12 cellular contexts compared by ENCODE assay signal in the genomic region with DNA sequence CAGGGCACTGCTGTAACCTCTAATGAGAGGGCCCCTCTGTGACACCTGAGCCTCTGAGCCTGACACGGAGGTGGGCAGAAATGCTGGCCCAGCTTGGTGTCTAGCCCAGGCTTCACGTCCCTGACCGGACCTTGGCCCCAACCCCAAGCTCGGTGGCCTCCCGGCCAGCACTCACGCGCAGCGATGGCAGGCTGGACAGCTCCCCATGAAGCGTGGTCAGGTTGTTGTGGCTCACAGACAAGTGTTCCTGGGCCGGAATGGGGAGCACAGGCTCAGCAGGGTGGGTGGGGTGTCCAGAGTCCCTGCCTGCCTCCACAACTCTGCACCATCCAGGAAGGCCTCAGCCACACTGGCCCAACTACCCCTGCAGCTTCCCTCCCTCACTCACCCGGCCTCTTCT. TPM values are rescaled to one million over a fixed set of nuclear protein-coding genes. Genes with fewer than 3 reads are reported as not detected.
A peak's percentile ranks its signal among the peaks of the same experiment; 100 is the strongest.
DNase-seq lines count a peak whose midpoint lies in the region; ATAC-seq and TF ChIP-seq lines count a peak whose summit lies in the region.
"Had no signal": no experiment of that assay in that cellular context is flagged by ENCODE, and none has a peak within 500 bp of the region (broad histone marks: within the 10 kb centered on the region; RNA-seq: fewer than 3 reads in every experiment).

No MANE protein-coding gene starts in this region.

- H2BK5ac ChIP-seq in neuronal stem cell (ENCODE audit: low read length): no peak overlapping the region

- H3K79me2 ChIP-seq in Loucy (ENCODE audit: insufficient read depth, low read length) (peaks cover 32% of the 10 kb centered on the region), mammary epithelial cell (ENCODE audit: insufficient read depth, low read length) (peaks cover 64% of the 10 kb centered on the region)

- no peak for TF ChIP-seq POLR2A in gastroesophageal sphincter (IDR thresholded peaks at IDR 0.05)

- in situ Hi-C loops in mammary epithelial cell (cut with MboI; ENCODE audit: low sequenced_read_pairs in 2 of 2): no loop called here

- H4K20me1 ChIP-seq in Loucy (ENCODE audit: insufficient read depth, low read length, poor library complexity, severe bottlenecking): peaks cover 25% of the 10 kb centered on the region
- H4K20me1 ChIP-seq in mammary epithelial cell (ENCODE audit: insufficient read depth, low read length): no peaks in the 10 kb centered on the region

- H3K36me3 Mint-ChIP-seq in CD4-positive, CD25-positive, alpha-beta regulatory T cell: no peaks in the 10 kb centered on the region

- WGBS in mammary epithelial cell (ENCODE audit: low coverage, missing lambda C conversion rate): 71% methylated on average over 7 of the region's 11 CpGs
- WGBS in neuronal stem cell (ENCODE audit: extremely low coverage in 2 of 2, insufficient read length in 2 of 2, insufficient replicate concordance in 1 of 2), 2 donors: no CpG with 5 or more reads among the region's 11 CpGs
- 60 to 63% methylated on average over 1 to 2 of the region's 11 CpGs for WGBS in gastroesophageal sphincter (ENCODE audit: low coverage in 1 of 2), 2 donors

- BruUV-seq in mammary epithelial cell (replicated peaks; lab: Mats Ljungman, UMichigan): no TSS peak

- peaks cover 41% of the 10 kb centered on the region for H3K4me1 ChIP-seq in CD4-positive, CD25-positive, alpha-beta regulatory T cell (ENCODE audit: control insufficient read depth, insufficient read depth, low read length, poor library complexity, severe bottlenecking)
- H3K4me1 ChIP-seq in Loucy (ENCODE audit: insufficient read depth, low read length, poor library complexity, severe bottlenecking): peaks cover 19% of the 10 kb centered on the region
- H3K4me1 ChIP-seq in mammary epithelial cell (ENCODE audit: insufficient read depth, low read length): peaks cover 29% of the 10 kb centered on the region
- peaks cover 9 to 16% of the 10 kb centered on the region in 2 donors for H3K4me1 ChIP-seq in neuronal stem cell (ENCODE audit: control insufficient read depth in 2 of 2, insufficient read depth in 1 of 2, low read depth in 1 of 2, low read length in 2 of 2)
- H3K4me1 ChIP-seq in gastroesophageal sphincter: peaks cover 0 to 44% (median 22%) of the 10 kb centered on the region in 3 donors

- H3K4ac ChIP-seq in neuronal stem cell (ENCODE audit: low read length): no peak overlapping the region

- no peak overlapping the region for H3K18ac ChIP-seq in neuronal stem cell (ENCODE audit: low read length)

- H3F3A ChIP-seq in Loucy (ENCODE audit: low read depth): no peaks in the 10 kb centered on the region

- H2BK12ac ChIP-seq in neuronal stem cell (ENCODE audit: low read length): no peak overlapping the region

- peaks cover 0 to 40% (median 20%) of the 10 kb centered on the region in 4 donors for H3K4me1 Mint-ChIP-seq in CD4-positive, CD25-positive, alpha-beta regulatory T cell

- no peak overlapping the region for H3K4me3 ChIP-seq in CD4-positive, CD25-positive, alpha-beta regulatory T cell (ENCODE audit: low read depth, low read length)
- H3K4me3 ChIP-seq in Loucy (ENCODE audit: low read length, poor library complexity, severe bottlenecking): peak overlapping the region; percentile 76
- peak overlapping the region in 1 of 3 experiments; percentile 76 for H3K4me3 ChIP-seq in mammary epithelial cell (replicated peaks in 1 of 3; ENCODE audit: insufficient read depth in 1 of 3, low read depth in 2 of 3, low read length in 3 of 3)
- peak overlapping the region in 1 of 2 donors; percentile 37 for H3K4me3 ChIP-seq in neuronal stem cell (ENCODE audit: low read length in 2 of 2)
- H3K4me3 ChIP-seq in gastroesophageal sphincter: peak overlapping the region in 1 of 2 donors; percentile 98
- H3K4me3 ChIP-seq: adrenal gland had no signal

- H3K9me3 Mint-ChIP-seq in CD4-positive, CD25-positive, alpha-beta regulatory T cell: no peaks in the 10 kb centered on the region
- H3K9me3 Mint-ChIP-seq: naive thymus-derived CD8-positive, alpha-beta T cell had no signal

- H3K9ac ChIP-seq in Loucy (ENCODE audit: low read depth, low read length, poor library complexity, severe bottlenecking) (peak overlapping the region; percentile 84), mammary epithelial cell (ENCODE audit: insufficient read depth, low read length) (peak overlapping the region; percentile 53), neuronal stem cell (ENCODE audit: low read depth, low read length, poor library complexity) (no peak overlapping the region)

- no peak overlapping the region for H4K8ac ChIP-seq in neuronal stem cell (ENCODE audit: low read depth, low read length)

- peak overlapping the region; percentile 71 for H3K14ac ChIP-seq in neuronal stem cell (ENCODE audit: low read length)

- no peaks in the 10 kb centered on the region for H3K27me3 ChIP-seq in CD4-positive, CD25-positive, alpha-beta regulatory T cell (ENCODE audit: control insufficient read depth, insufficient read depth, low read length)
- H3K27me3 ChIP-seq in Loucy (ENCODE audit: insufficient read depth, low read length, poor library complexity, severe bottlenecking): no peaks in the 10 kb centered on the region
- H3K27me3 ChIP-seq in mammary epithelial cell (ENCODE audit: insufficient read depth, low read length): no peaks in the 10 kb centered on the region
- no peaks in the 10 kb centered on the region for H3K27me3 ChIP-seq in neuronal stem cell (ENCODE audit: control insufficient read depth in 3 of 3, insufficient read depth in 3 of 3, low read depth in 1 of 3, low read length in 3 of 3)
- no peaks in the 10 kb centered on the region for H3K27me3 ChIP-seq in gastroesophageal sphincter
- H3K27me3 ChIP-seq: adrenal gland, Peyer's patch had no signal

- peak overlapping the region; percentile 64 for H3K27ac ChIP-seq in CD4-positive, CD25-positive, alpha-beta regulatory T cell (ENCODE audit: insufficient read depth, low read length, poor library complexity, severe bottlenecking)
- H3K27ac ChIP-seq in mammary epithelial cell (ENCODE audit: insufficient read depth, low read depth, low read length) (no peak overlapping the region), neuronal stem cell (replicated peaks; ENCODE audit: low read length) (no peak overlapping the region), gastroesophageal sphincter (peak overlapping the region in 1 of 4 donors; percentile 94)

- no peak overlapping the region for H2AFZ ChIP-seq in Loucy (ENCODE audit: low read length)
- H2AFZ ChIP-seq in mammary epithelial cell (ENCODE audit: low read depth, low read length): no peak overlapping the region
- H2AFZ ChIP-seq in neuronal stem cell (ENCODE audit: low read length): no peak overlapping the region

- H3K36me3 ChIP-seq in CD4-positive, CD25-positive, alpha-beta regulatory T cell (ENCODE audit: control insufficient read depth, insufficient read depth, low read length): peaks cover 46% of the 10 kb centered on the region
- peaks cover 33% of the 10 kb centered on the region; the same call in 1 of the 2 replicates for H3K36me3 ChIP-seq in Loucy (ENCODE audit: insufficient read depth, low read length)
- H3K36me3 ChIP-seq in mammary epithelial cell (ENCODE audit: insufficient read depth, low read length): peaks cover 23% of the 10 kb centered on the region
- peaks cover 46 to 54% of the 10 kb centered on the region in 2 donors for H3K36me3 ChIP-seq in neuronal stem cell (replicated peaks in 1 of 2; ENCODE audit: control insufficient read depth in 2 of 2, insufficient read depth in 2 of 2, low read length in 2 of 2)
- peaks cover 0 to 55% of the 10 kb centered on the region in 2 donors for H3K36me3 ChIP-seq in gastroesophageal sphincter

- H2AK5ac ChIP-seq in neuronal stem cell (ENCODE audit: low read depth, low read length): no peak overlapping the region

- no peak for TF ChIP-seq EP300 in gastroesophageal sphincter (IDR thresholded peaks at IDR 0.05)

- peak overlapping the region; percentile 69 to 95 (median 72) for H3K4me3 Mint-ChIP-seq in CD4-positive, CD25-positive, alpha-beta regulatory T cell

- dilution Hi-C loops in mammary epithelial cell (cut with HindIII; ENCODE audit: low sequenced_read_pairs): no loop called here

- no peak for DNase-seq in CD4-positive, CD25-positive, alpha-beta regulatory T cell
- no peak for DNase-seq in mammary epithelial cell
- DNase-seq in neuronal stem cell (ENCODE audit: low spot score): no peak
- no peak for DNase-seq in foreskin melanocyte
- DNase-seq: islet precursor cell; naive thymus-derived CD8-positive, alpha-beta T cell; Peyer's patch had no signal

- peak overlapping the region; percentile 80 for H3K4me2 ChIP-seq in Loucy (ENCODE audit: low read depth, low read length, poor library complexity, severe bottlenecking)
- peak overlapping the region; percentile 94 for H3K4me2 ChIP-seq in mammary epithelial cell (ENCODE audit: insufficient read depth, low read depth, low read length)
- peak overlapping the region; percentile 11 for H3K4me2 ChIP-seq in neuronal stem cell (ENCODE audit: insufficient read depth, low read length, poor library complexity, severe bottlenecking)

- peaks cover 21% of the 10 kb centered on the region for H3K79me1 ChIP-seq in neuronal stem cell (ENCODE audit: low read depth, low read length)

- no peak overlapping the region for H2BK120ac ChIP-seq in neuronal stem cell (ENCODE audit: low read depth, low read length)

- H3K9me3 ChIP-seq in CD4-positive, CD25-positive, alpha-beta regulatory T cell (ENCODE audit: control insufficient read depth in 2 of 2, low read length in 2 of 2): no peaks in the 10 kb centered on the region
- H3K9me3 ChIP-seq in Loucy (ENCODE audit: insufficient read depth, low read depth, low read length) (no peaks in the 10 kb centered on the region), mammary epithelial cell (replicated peaks; ENCODE audit: insufficient read depth, low read length) (no peaks in the 10 kb centered on the region), neuronal stem cell (replicated peaks in 1 of 2; ENCODE audit: control insufficient read depth in 2 of 2, insufficient read depth in 1 of 2, low read depth in 1 of 2, low read length in 2 of 2) (no peaks in the 10 kb centered on the region), gastroesophageal sphincter (no peaks in the 10 kb centered on the region)
- H3K9me3 ChIP-seq: adrenal gland, Peyer's patch had no signal

- H2BK15ac ChIP-seq in neuronal stem cell (ENCODE audit: low read length): no peak overlapping the region

- H3K9me2 ChIP-seq in Loucy (replicated peaks; ENCODE audit: low read depth, low read length): no peaks in the 10 kb centered on the region

- no peak for ATAC-seq in CD4-positive, CD25-positive, alpha-beta regulatory T cell (ENCODE audit: low read depth in 2 of 2)
- ATAC-seq in GM18498 (IDR thresholded peaks at IDR 0.05; ENCODE audit: unreplicated experiment) (no peak), gastroesophageal sphincter (no peak), GM18861 (IDR thresholded peaks at IDR 0.05; ENCODE audit: unreplicated experiment) (no peak)
- ATAC-seq: naive thymus-derived CD8-positive, alpha-beta T cell had no signal

- no peak overlapping the region for H4K91ac ChIP-seq in neuronal stem cell (ENCODE audit: low read depth, low read length, poor library complexity)

- no peaks in the 10 kb centered on the region for H3K27me3 Mint-ChIP-seq in CD4-positive, CD25-positive, alpha-beta regulatory T cell
- H3K27me3 Mint-ChIP-seq: naive thymus-derived CD8-positive, alpha-beta T cell had no signal

- TF ChIP-seq CTCF in Loucy (conservative IDR thresholded peaks at IDR 0.05; ENCODE audit: low read length): no peak
- TF ChIP-seq CTCF in mammary epithelial cell (conservative IDR thresholded peaks at IDR 0.05 in 1 of 2, IDR thresholded peaks at IDR 0.05 in 1 of 2; ENCODE audit: extremely low read depth in 1 of 2, insufficient read depth in 1 of 2, low read depth in 1 of 2, low read length in 2 of 2): no peak
- no peak for TF ChIP-seq CTCF in gastroesophageal sphincter (IDR thresholded peaks at IDR 0.05)

- peak overlapping the region; percentile 8 for H3K23ac ChIP-seq in neuronal stem cell (ENCODE audit: low read depth, low read length, poor library complexity)

- CTCF ChIA-PET in mammary epithelial cell (lab: Charles Lee; ENCODE audit: low non-redundant PET): no interaction called here

- intact Hi-C loops in mammary epithelial cell (cut with micrococcal nuclease): no loop called here

- H3K27ac Mint-ChIP-seq in CD4-positive, CD25-positive, alpha-beta regulatory T cell: peak overlapping the region; percentile 25 to 71 (median 26)

RNA-seq across cellular contexts. Expression of gene FLII, which starts 2.2 kb away (rescaled TPM):
- 344 TPM for total RNA-seq in CD4-positive, CD25-positive, alpha-beta regulatory T cell
- 100 to 1,000 TPM; 123 to 154 (median 127) TPM for polyA plus RNA-seq in CD4-positive, CD25-positive, alpha-beta regulatory T cell
- total RNA-seq in mammary epithelial cell (100 to 1,000 TPM; 301 to 439 TPM), gastroesophageal sphincter (100 to 1,000 TPM; 283 to 543 (median 310) TPM)
- 412 TPM for polyA plus RNA-seq in mammary epithelial cell
- 417 TPM for polyA minus RNA-seq in mammary epithelial cell
- polyA plus RNA-seq in neuronal stem cell (2013, experiment 1 of 2): 127 TPM
- 124 TPM for polyA plus RNA-seq in neuronal stem cell (2013, experiment 2 of 2)

RNA-seq across cellular contexts. Expression of gene MIEF2, which starts 4.1 kb away (rescaled TPM):
- total RNA-seq in CD4-positive, CD25-positive, alpha-beta regulatory T cell: 12.1 TPM
- 10 to 100 TPM; 11.7 to 19.9 (median 15.2) TPM for polyA plus RNA-seq in CD4-positive, CD25-positive, alpha-beta regulatory T cell
- 10 to 100 TPM; 11.9 to 56.3 TPM for total RNA-seq in mammary epithelial cell
- polyA plus RNA-seq in mammary epithelial cell: 7.7 TPM
- 27.9 TPM for polyA minus RNA-seq in mammary epithelial cell
- polyA plus RNA-seq in neuronal stem cell (2013, experiment 1 of 2): 4.4 TPM
- 4.6 TPM for polyA plus RNA-seq in neuronal stem cell (2013, experiment 2 of 2)
- 10 to 100 TPM; 10.8 to 19.0 (median 12.5) TPM for total RNA-seq in gastroesophageal sphincter

RNA-seq across cellular contexts. Expression of gene LLGL1, which starts 30.9 kb away (rescaled TPM):
- total RNA-seq in CD4-positive, CD25-positive, alpha-beta regulatory T cell: 16.6 TPM
- polyA plus RNA-seq in CD4-positive, CD25-positive, alpha-beta regulatory T cell: 1 to 10 TPM; 1.0 to 2.2 (median 1.6) TPM
- 10 to 100 TPM; 35.2 to 50.0 TPM for total RNA-seq in mammary epithelial cell
- 37.6 TPM for polyA plus RNA-seq in mammary epithelial cell
- polyA minus RNA-seq in mammary epithelial cell: 20.3 TPM
- 72.8 TPM for polyA plus RNA-seq in neuronal stem cell (2013, experiment 1 of 2)
- polyA plus RNA-seq in neuronal stem cell (2013, experiment 2 of 2): 73.5 TPM
- total RNA-seq in gastroesophageal sphincter: 10 to 100 TPM; 16.7 to 31.7 (median 22.1) TPM

RNA-seq across cellular contexts. Expression of gene TOP3A, which starts 58.4 kb away (rescaled TPM):
- total RNA-seq in CD4-positive, CD25-positive, alpha-beta regulatory T cell: 50.4 TPM
- polyA plus RNA-seq in CD4-positive, CD25-positive, alpha-beta regulatory T cell: 10 to 100 TPM; 17.0 to 19.7 (median 18.4) TPM
- total RNA-seq in mammary epithelial cell: 10 to 100 TPM; 27.2 to 36.4 TPM
- 15.2 TPM for polyA plus RNA-seq in mammary epithelial cell
- polyA minus RNA-seq in mammary epithelial cell: 71.6 TPM
- 18.5 TPM for polyA plus RNA-seq in neuronal stem cell (2013, experiment 1 of 2)
- polyA plus RNA-seq in neuronal stem cell (2013, experiment 2 of 2): 19.5 TPM
- total RNA-seq in gastroesophageal sphincter: 10 to 100 TPM; 19.6 to 49.7 (median 26.8) TPM

RNA-seq across cellular contexts. Expression of gene SMCR8, which starts 58.7 kb away (rescaled TPM):
- 48.3 TPM for total RNA-seq in CD4-positive, CD25-positive, alpha-beta regulatory T cell
- polyA plus RNA-seq in CD4-positive, CD25-positive, alpha-beta regulatory T cell: 1 to 10 TPM; 3.5 to 6.3 (median 5.2) TPM
- 10 to 100 TPM; 15.2 to 21.5 TPM for total RNA-seq in mammary epithelial cell
- 9.7 TPM for polyA plus RNA-seq in mammary epithelial cell
- polyA minus RNA-seq in mammary epithelial cell: 31.2 TPM
- 4.7 TPM for polyA plus RNA-seq in neuronal stem cell (2013, experiment 1 of 2)
- 4.8 TPM for polyA plus RNA-seq in neuronal stem cell (2013, experiment 2 of 2)
- 10 to 100 TPM; 14.0 to 20.0 (median 14.9) TPM for total RNA-seq in gastroesophageal sphincter

Comparison
In these comparisons a context has a peak if more than half of its experiments do, and no peak if none do; other contexts are left out.
1. H3K4me2 ChIP-seq: peak in every context shown above with its lines; median percentile 94 in mammary epithelial cell; 80 in Loucy; 11 in neuronal stem cell.